8 cellular contexts compared by ENCODE assay signal in the genomic region with DNA sequence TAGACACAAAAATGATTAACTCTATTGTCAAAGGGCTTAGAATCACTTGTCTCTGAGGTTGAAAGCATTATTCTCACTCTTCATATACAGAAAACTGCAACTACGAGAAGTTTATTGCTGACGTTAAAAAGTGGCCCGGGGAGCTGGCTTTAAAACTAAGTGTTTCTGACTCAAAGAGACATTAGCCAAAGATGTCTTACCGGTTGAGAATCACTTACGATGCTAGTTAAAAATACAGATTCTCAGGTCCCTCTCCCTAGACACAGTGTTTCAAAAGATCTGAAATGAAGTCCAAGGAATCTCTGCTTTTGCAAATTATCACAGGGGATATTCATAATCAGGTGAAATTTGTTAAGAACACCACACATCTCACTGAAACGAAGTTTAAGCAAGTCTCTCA. TPM values are rescaled to one million over a fixed set of nuclear protein-coding genes. Genes with fewer than 3 reads are reported as not detected.
DNase-seq lines count a peak whose midpoint lies in the region; ATAC-seq, FAIRE-seq and TF ChIP-seq lines count a peak whose summit lies in the region.

No MANE protein-coding gene starts in this region.

- no peak for TF ChIP-seq POLR2A in esophagus squamous epithelium (IDR thresholded peaks at IDR 0.05)

- DNase-seq in GM19239 (ENCODE audit: insufficient read length, low spot score) (no peak), RPMI8226 (peak; percentile 18), esophagus squamous epithelium (lab: John Stamatoyannopoulos, UW) (no peak), putamen (ENCODE audit: low spot score) (no peak), cerebellar cortex (ENCODE audit: low spot score) (no peak), omental fat pad (ENCODE audit: low spot score) (no peak)

- TF ChIP-seq CTCF in esophagus squamous epithelium (IDR thresholded peaks at IDR 0.05) (no peak), omental fat pad (IDR thresholded peaks at IDR 0.05) (no peak)

- WGBS in esophagus squamous epithelium, 2 donors: 48 to 53% methylated on average over 6 of the region's 6 CpGs

- peak overlapping the region; percentile 92 for H3K4me2 ChIP-seq in skeletal muscle satellite cell (ENCODE audit: low read length)

- no peak for ATAC-seq in HG02759 (IDR thresholded peaks at IDR 0.05; ENCODE audit: unreplicated experiment)
- ATAC-seq in omental fat pad (ENCODE audit: low FRiP score): no peak

- H3K36me3 ChIP-seq in esophagus squamous epithelium: no peaks in the 10 kb centered on the region
- H3K36me3 ChIP-seq in skeletal muscle satellite cell (ENCODE audit: insufficient read depth, low read length): no peaks in the 10 kb centered on the region

- H3K9ac ChIP-seq in skeletal muscle satellite cell (ENCODE audit: low read depth, low read length): peak overlapping the region; percentile 86

- H3K4me1 ChIP-seq in esophagus squamous epithelium: peaks cover 6 to 38% (median 10%) of the 10 kb centered on the region in 3 donors
- peaks cover 4% of the 10 kb centered on the region for H3K4me1 ChIP-seq in skeletal muscle satellite cell (ENCODE audit: control insufficient read depth, insufficient read depth, low read length)

- peak; percentile 45 for FAIRE-seq in GM19239 (lab: Jason Lieb, UNC)

- H3K9me3 ChIP-seq in esophagus squamous epithelium (no peaks in the 10 kb centered on the region), skeletal muscle satellite cell (replicated peaks; ENCODE audit: low read length) (no peaks in the 10 kb centered on the region)

- peak overlapping the region in 2 of 4 donors; percentile 85 to 87 for H3K27ac ChIP-seq in esophagus squamous epithelium

- peak overlapping the region; percentile 60 to 91 (median 78) for H3K4me3 ChIP-seq in esophagus squamous epithelium
- H3K4me3 ChIP-seq in skeletal muscle satellite cell (ENCODE audit: low read length): peak overlapping the region; percentile 76

- intact Hi-C loops in esophagus squamous epithelium (cut with DNase I): no loop called here

- H3K27me3 ChIP-seq in esophagus squamous epithelium: no peaks in the 10 kb centered on the region
- H3K27me3 ChIP-seq in skeletal muscle satellite cell (ENCODE audit: control insufficient read depth, insufficient read depth, low read length): no peaks in the 10 kb centered on the region

RNA-seq across cellular contexts. Expression of a gene that starts 1.2 kb away (rescaled TPM):
- total RNA-seq in esophagus squamous epithelium (10 to 100 TPM in 2 of 4 donors, 1 to 10 TPM in 2; 4.0 to 15.4 (median 10.4) TPM), omental fat pad (10 to 100 TPM in 3 of 4 donors, 1 to 10 TPM in 1; 9.4 to 23.5 (median 13.8) TPM)
- 23.1 and 28.4 TPM in 2 replicates for total RNA-seq in skeletal muscle satellite cell (2012; rRNA removed)

RNA-seq across cellular contexts. Expression of a gene that starts 46.9 kb away (rescaled TPM):
- total RNA-seq in esophagus squamous epithelium (10 to 100 TPM; 15.3 to 21.7 (median 17.4) TPM), omental fat pad (10 to 100 TPM; 12.0 to 15.4 (median 13.1) TPM)
- 21.3 and 25.1 TPM in 2 replicates for total RNA-seq in skeletal muscle satellite cell (2012; rRNA removed)
